Comparison of ENCODE assay signal across 31 cellular contexts in genomic region chr17:12831839-12832238, GRCh38. TPM values are rescaled to one million over a fixed set of nuclear protein-coding genes. Genes with fewer than 3 reads are reported as not detected.
"Had no signal": no experiment of that assay in that cellular context is flagged by ENCODE, and none has a peak within 500 bp of the region (broad histone marks: within the 10 kb centered on the region; RNA-seq: fewer than 3 reads in every experiment).

No MANE protein-coding gene starts in this region.

- H3K36me3 ChIP-seq: WERI-Rb-1 had no signal

- DNase-seq: activated CD4-positive, alpha-beta memory T cell treated with anti-CD3 and anti-CD28 coated beads for 36 hours; activated CD4-positive, alpha-beta T cell treated with anti-CD3 and anti-CD28 coated beads for 4 hours; activated CD4-positive, alpha-beta T cell treated with anti-CD3 and anti-CD28 coated beads, Interleukin-2, amount 10 ng/mL, durations not matched to agents 24 days and 14 days; activated CD4-positive, alpha-beta T cell treated with anti-CD3 and anti-CD28 coated beads, Interleukin-2, amount 50 U/mL, for 1 hour; activated CD4-positive, alpha-beta T cell treated with anti-CD3 and anti-CD28 coated beads, Interleukin-2, amount 50 U/mL, for 4 hours; activated CD4-positive, CD25-positive, alpha-beta regulatory T cell treated with anti-CD3 and anti-CD28 coated beads, Interleukin-2, amount 50 U/mL, for 72 hours; activated CD8-positive, alpha-beta memory T cell treated with anti-CD3 and anti-CD28 coated beads for 24 hours; activated CD8-positive, alpha-beta memory T cell treated with anti-CD3 and anti-CD28 coated beads, Interleukin-2, amount 10 ng/mL, durations not matched to agents 7 days and 5 days; activated CD8-positive, alpha-beta memory T cell treated with anti-CD3 and anti-CD28 coated beads, Interleukin-2, amount 50 U/mL, for 48 hours; activated CD8-positive, alpha-beta T cell treated with anti-CD3 and anti-CD28 coated beads for 36 hours; activated effector memory CD4-positive, alpha-beta T cell treated with Interleukin-2 at 50 U/mL for 16 hours; activated gamma-delta T cell; activated naive CD4-positive, alpha-beta T cell treated with anti-CD3 and anti-CD28 coated beads, Interleukin-2, amount 10 ng/mL, durations not matched to agents 7 days and 5 days; activated naive CD4-positive, alpha-beta T cell treated with Interleukin-2 at 50 U/mL for 16 hours; activated naive CD8-positive, alpha-beta T cell treated with anti-CD3 and anti-CD28 coated beads, Interleukin-2, amount 10 ng/mL, durations not matched to agents 7 days and 5 days; activated naive CD8-positive, alpha-beta T cell treated with anti-CD3 and anti-CD28 coated beads, Interleukin-2, amount 50 U/mL, for 24 hours; activated T-cell treated with anti-CD3 and anti-CD28 coated beads, Interleukin-2, amount 50 U/mL, for 24 hours; activated T-cell treated with anti-CD3 and anti-CD28 coated beads, Interleukin-2, amount 50 U/mL, for 48 hours; amygdala; anterior cingulate cortex; caudate nucleus; cerebellar nuclear complex; T-helper 1 cell; T-helper 2 cell; T-helper 9 cell; WERI-Rb-1 had no signal

- H3K27ac ChIP-seq: ascending aorta, cardiac muscle cell, WERI-Rb-1 had no signal

- FAIRE-seq: bronchial epithelial cell, TTC549 had no signal

- ATAC-seq: activated CD8-positive, alpha-beta memory T cell treated with anti-CD3 and anti-CD28 coated beads, Interleukin-2, amount 10 ng/mL, durations not matched to agents 7 days and 5 days; activated CD8-positive, alpha-beta T cell treated with anti-CD3 and anti-CD28 coated beads for 36 hours; activated naive CD8-positive, alpha-beta T cell treated with anti-CD3 and anti-CD28 coated beads, Interleukin-2, amount 50 U/mL, for 24 hours; WTC11 had no signal

- H3K27me3 ChIP-seq: ascending aorta, cardiac muscle cell had no signal

- H3K4me3 ChIP-seq: ascending aorta, cardiac muscle cell had no signal

- H3K4me1 ChIP-seq: ascending aorta had no signal

RNA-seq across cellular contexts. Expression of gene ARHGAP44, which starts 42.5 kb away (rescaled TPM):
- total RNA-seq: activated CD4-positive, alpha-beta memory T cell treated with anti-CD3 and anti-CD28 coated beads for 36 hours; activated CD8-positive, alpha-beta memory T cell treated with anti-CD3 and anti-CD28 coated beads, Interleukin-2, amount 10 ng/mL, durations not matched to agents 7 days and 5 days; activated naive CD8-positive, alpha-beta T cell treated with anti-CD3 and anti-CD28 coated beads, Interleukin-2, amount 10 ng/mL, durations not matched to agents 7 days and 5 days had no signal
